Comparison of ENCODE assay signal across 4 cellular contexts in the genomic region with DNA sequence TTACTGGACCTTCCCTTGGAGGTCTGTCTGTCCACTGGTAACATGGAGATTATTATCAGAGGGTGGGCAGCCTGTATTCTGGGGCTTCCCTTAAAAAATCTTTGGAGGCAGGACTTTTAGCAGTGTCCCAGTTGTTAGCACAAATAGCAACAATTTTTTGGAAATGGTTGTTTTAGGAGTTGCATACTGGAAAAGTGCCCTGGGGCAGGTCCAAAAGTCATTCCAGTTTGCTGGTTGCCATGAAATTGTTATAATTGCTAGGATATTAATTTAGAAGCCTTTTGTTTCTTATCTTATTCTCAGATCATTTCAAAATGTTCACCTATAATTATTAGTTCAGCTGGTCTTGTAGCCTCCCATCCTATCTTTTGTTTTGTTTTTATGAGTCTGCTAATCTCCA.
"Had no signal": no experiment of that assay in that cellular context is flagged by ENCODE, and none has a peak within 500 bp of the region (broad histone marks: within the 10 kb centered on the region; RNA-seq: fewer than 3 reads in every experiment).

No MANE protein-coding gene starts in this region.

- H2AFZ ChIP-seq: GM23338 had no signal

- H3K4me3 ChIP-seq: GM23338 had no signal

- H3K4me2 ChIP-seq: GM23338 had no signal

- DNase-seq: H9, HCEC 1CT, IMR-90 had no signal
